Comparison of ENCODE assay signal across 12 cellular contexts in genomic region chr17:74148901-74149596, GRCh38. TPM values are rescaled to one million over a fixed set of nuclear protein-coding genes. Genes with fewer than 3 reads are reported as not detected.
DNase-seq lines count a peak whose midpoint lies in the region; ATAC-seq and TF ChIP-seq lines count a peak whose summit lies in the region.
"Had no signal": no experiment of that assay in that cellular context is flagged by ENCODE, and none has a peak within 500 bp of the region (broad histone marks: within the 10 kb centered on the region; RNA-seq: fewer than 3 reads in every experiment).

No MANE protein-coding gene starts in this region.

- no peaks in the 10 kb centered on the region for H3K36me3 ChIP-seq in neural progenitor cell
- no peaks in the 10 kb centered on the region for H3K36me3 ChIP-seq in MG63

- H3K36me3 Mint-ChIP-seq in T-helper 17 cell (ENCODE audit: low read depth) (peaks cover 6% of the 10 kb centered on the region), brain (no peaks in the 10 kb centered on the region), neural progenitor cell (no peaks in the 10 kb centered on the region)
- H3K36me3 Mint-ChIP-seq: CD14-positive monocyte; CD8-positive, alpha-beta T cell had no signal

- H2AFZ ChIP-seq in neural progenitor cell (replicated peaks) = no peak overlapping the region

- ATAC-seq in T-helper 17 cell (no peak), GM18502 (IDR thresholded peaks at IDR 0.05; ENCODE audit: poor library complexity, unreplicated experiment) (no peak)
- ATAC-seq: A549; CD8-positive, alpha-beta T cell had no signal

- no peak for TF ChIP-seq CTCF in brain (conservative IDR thresholded peaks at IDR 0.05)
- TF ChIP-seq CTCF in neural progenitor cell (IDR thresholded peaks at IDR 0.05) = no peak

- H3K27me3 Mint-ChIP-seq in T-helper 17 cell (peaks cover 57% of the 10 kb centered on the region), brain (peaks cover 11% of the 10 kb centered on the region), neural progenitor cell (ENCODE audit: insufficient read depth, low read depth) (peaks cover 6% of the 10 kb centered on the region)

- H3K27me3 ChIP-seq in neural progenitor cell (no peaks in the 10 kb centered on the region), MG63 (0 out of 2 replicates have a peak, but pooled peaks cover 2% of the 10 kb centered on the region)

- H4K20me1 ChIP-seq in neural progenitor cell (ENCODE audit: low read depth) = no peaks in the 10 kb centered on the region

- H3K27ac ChIP-seq in neural progenitor cell = no peak overlapping the region
- H3K27ac ChIP-seq: A549 had no signal

- H3K4me3 Mint-ChIP-seq in T-helper 17 cell (no peak overlapping the region), brain (no peak overlapping the region), neural progenitor cell (no peak overlapping the region)
- H3K4me3 Mint-ChIP-seq: CD8-positive, alpha-beta T cell had no signal

- H3K4me3 ChIP-seq in neural progenitor cell (no peak overlapping the region), MG63 (no peak overlapping the region)
- H3K4me3 ChIP-seq: A549 had no signal

- H3K9me3 ChIP-seq in T-helper 17 cell (ENCODE audit: control insufficient read depth, low read length, poor library complexity, severe bottlenecking) = no peaks in the 10 kb centered on the region
- H3K9me3 ChIP-seq in neural progenitor cell (ENCODE audit: low read depth) = no peaks in the 10 kb centered on the region
- H3K9me3 ChIP-seq in MG63 = no peaks in the 10 kb centered on the region

- in situ Hi-C loops in ACHN (cut with HindIII; ENCODE audit: low pct_ligation_motif_present, low pct_unique_long_range_greater_than_20kb, low sequenced_read_pairs) = no loop called here

- DNase-seq in T-helper 17 cell = no peak
- no peak for DNase-seq in neural progenitor cell (ENCODE audit: low spot score)
- DNase-seq in MG63 = no peak
- DNase-seq in ACHN = no peak
- DNase-seq: CD8-positive, alpha-beta T cell; DMS53; GF-D8; HCEC 1CT had no signal

- peak overlapping the region; percentile 71 for H3K27ac Mint-ChIP-seq in T-helper 17 cell
- peak overlapping the region in 3 of 5 experiments; percentile 1 to 8 (median 7) for H3K27ac Mint-ChIP-seq in brain
- H3K27ac Mint-ChIP-seq in neural progenitor cell = peak overlapping the region; percentile 12
- H3K27ac Mint-ChIP-seq: CD14-positive monocyte; CD8-positive, alpha-beta T cell had no signal

- H3K9ac ChIP-seq in neural progenitor cell = no peak overlapping the region

- peaks cover 8% of the 10 kb centered on the region for H3K4me1 ChIP-seq in neural progenitor cell

- peaks cover 4 to 8% (median 5%) of the 10 kb centered on the region in 5 experiments for H3K9me3 Mint-ChIP-seq in brain
- H3K9me3 Mint-ChIP-seq in neural progenitor cell = peaks cover 3% of the 10 kb centered on the region

- no peaks in the 10 kb centered on the region for H3K79me2 ChIP-seq in neural progenitor cell (ENCODE audit: low read depth)

- no peak overlapping the region for H3K4me2 ChIP-seq in neural progenitor cell
- H3K4me2 ChIP-seq: A549 had no signal

- no peaks in the 10 kb centered on the region for H3F3A ChIP-seq in neural progenitor cell (ENCODE audit: low read depth)

- no peaks in the 10 kb centered on the region for H3K4me1 Mint-ChIP-seq in T-helper 17 cell
- H3K4me1 Mint-ChIP-seq in brain = peaks cover 49% of the 10 kb centered on the region
- H3K4me1 Mint-ChIP-seq in neural progenitor cell = no peaks in the 10 kb centered on the region
- H3K4me1 Mint-ChIP-seq: CD14-positive monocyte had no signal

RNA-seq across cellular contexts. Expression of gene RPL38, which starts 54.4 kb away (rescaled TPM):
- total RNA-seq in T-helper 17 cell (1,000 to 10,000 TPM; 1,542 to 1,684 TPM), neural progenitor cell (ENCODE audit: low replicate concordance) (343 and 393 TPM in 2 replicates)
- 4,253 TPM for polyA plus RNA-seq in brain (ENCODE audit: insufficient read depth, low read depth, low replicate concordance)
- 1,119 and 3,764 TPM in 2 replicates for total RNA-seq in MG63 (2014; rRNA removed; shearing (Covaris generic); ENCODE audit: low replicate concordance)

Comparison
In these comparisons a context has a peak if more than half of its experiments do, and no peak if none do; other contexts are left out.
1. H3K27ac Mint-ChIP-seq: peak in every context shown above with its lines; median percentile 71 in T-helper 17 cell; 12 in neural progenitor cell; 7 in brain.